In genomic region chr1:33163621-33164071, GRCh38 we compare ENCODE assay signal across 12 cellular contexts. TPM values are rescaled to one million over a fixed set of nuclear protein-coding genes. Genes with fewer than 3 reads are reported as not detected.
A peak's percentile ranks its signal among the peaks of the same experiment; 100 is the strongest.
DNase-seq lines count a peak whose midpoint lies in the region; ATAC-seq and TF ChIP-seq lines count a peak whose summit lies in the region.
"Had no signal": no experiment of that assay in that cellular context is flagged by ENCODE, and none has a peak within 500 bp of the region (broad histone marks: within the 10 kb centered on the region; RNA-seq: fewer than 3 reads in every experiment).

No MANE protein-coding gene starts in this region.

- no peak overlapping the region for H3K4me3 Mint-ChIP-seq in activated T-helper 17 cell treated with anti-CD3 and anti-CD28 coated beads, Interleukin-2, amount 50 U/mL, for 72 hours
- peak overlapping the region; percentile 55 for H3K4me3 Mint-ChIP-seq in glutamatergic neuron (ENCODE audit: unreplicated experiment)
- H3K4me3 Mint-ChIP-seq: stimulated activated naive B cell treated with anti-CD40 and anti-IgM and Interleukin-4, amounts not matched to agents 10 μg/mL and 1 μg/mL and 100 μg/mL, for 72 hours had no signal

- no peak for ATAC-seq in activated T-helper 17 cell treated with anti-CD3 and anti-CD28 coated beads, Interleukin-2, amount 50 U/mL, for 72 hours (replicated peaks)
- no peak for ATAC-seq in right lobe of liver
- no peak for ATAC-seq in GM19455 (IDR thresholded peaks at IDR 0.05; ENCODE audit: unreplicated experiment)
- no peak for ATAC-seq in HG02763 (IDR thresholded peaks at IDR 0.05; ENCODE audit: unreplicated experiment)
- ATAC-seq: stimulated activated naive B cell treated with anti-CD40 and anti-IgM and Interleukin-4, amounts not matched to agents 10 μg/mL and 1 μg/mL and 100 μg/mL, for 72 hours had no signal

- CTCF ChIA-PET in HEK293T (lab: Yijun Ruan, JAX) = interaction anchor here (0.6 kb wide), 1 partner anchor 16 kb away, joined by 3 read pairs; no protein-coding TSS in a partner anchor

- TF ChIP-seq POLR2A in right lobe of liver (IDR thresholded peaks at IDR 0.05) = no peak

- no peaks in the 10 kb centered on the region for H3K9me3 ChIP-seq in right lobe of liver
- H3K9me3 ChIP-seq: esophagus muscularis mucosa had no signal

- no peak for TF ChIP-seq CTCF in glutamatergic neuron (IDR thresholded peaks at IDR 0.05; ENCODE audit: partially characterized antibody, unreplicated experiment)
- no peak for TF ChIP-seq CTCF in right lobe of liver (IDR thresholded peaks at IDR 0.05)

- no peaks in the 10 kb centered on the region for H3K4me1 Mint-ChIP-seq in activated T-helper 17 cell treated with anti-CD3 and anti-CD28 coated beads, Interleukin-2, amount 50 U/mL, for 72 hours
- peaks cover 27% of the 10 kb centered on the region for H3K4me1 Mint-ChIP-seq in glutamatergic neuron (ENCODE audit: low read depth, unreplicated experiment)
- H3K4me1 Mint-ChIP-seq: stimulated activated naive B cell treated with anti-CD40 and anti-IgM and Interleukin-4, amounts not matched to agents 10 μg/mL and 1 μg/mL and 100 μg/mL, for 72 hours had no signal

- no peak overlapping the region for H3K27ac ChIP-seq in right lobe of liver
- H3K27ac ChIP-seq: esophagus muscularis mucosa had no signal

- H3K4me3 ChIP-seq in right lobe of liver = no peak overlapping the region
- H3K4me3 ChIP-seq: esophagus muscularis mucosa had no signal

- no peaks in the 10 kb centered on the region for H3K36me3 ChIP-seq in right lobe of liver

- peaks cover 21% of the 10 kb centered on the region for H3K36me3 Mint-ChIP-seq in activated T-helper 17 cell treated with anti-CD3 and anti-CD28 coated beads, Interleukin-2, amount 50 U/mL, for 72 hours (ENCODE audit: low read depth)
- peaks cover 15% of the 10 kb centered on the region for H3K36me3 Mint-ChIP-seq in glutamatergic neuron (ENCODE audit: unreplicated experiment)

- DNase-seq in HEK293T (ENCODE audit: extremely low spot score) (peak; percentile 53), glutamatergic neuron (no peak), retina (peak; percentile 37), right lobe of liver (no peak)
- DNase-seq in stimulated activated CD4-positive, alpha-beta T cell treated with anti-CD3 and anti-CD28 coated beads, Interleukin-2, amount 100 ng/mL, for 24 hours = no peak
- DNase-seq: stimulated activated CD4-positive, alpha-beta T cell treated with anti-CD3 and anti-CD28 coated beads, Interleukin-4, amount 100 ng/mL, for 24 hours; stimulated activated naive B cell treated with anti-CD40 and anti-IgM and Interleukin-4, amounts not matched to agents 10 μg/mL and 1 μg/mL and 100 μg/mL, for 72 hours; T-helper 9 cell had no signal

- H3K9me3 Mint-ChIP-seq in activated T-helper 17 cell treated with anti-CD3 and anti-CD28 coated beads, Interleukin-2, amount 50 U/mL, for 72 hours = no peaks in the 10 kb centered on the region
- peaks cover 20% of the 10 kb centered on the region for H3K9me3 Mint-ChIP-seq in glutamatergic neuron (ENCODE audit: unreplicated experiment)
- H3K9me3 Mint-ChIP-seq: stimulated activated naive B cell treated with anti-CD40 and anti-IgM and Interleukin-4, amounts not matched to agents 10 μg/mL and 1 μg/mL and 100 μg/mL, for 72 hours had no signal

- POLR2A ChIA-PET in HEK293T (lab: Yijun Ruan, JAX) = no interaction called here

- 62% methylated on average over 4 of the region's 8 CpGs for WGBS in right lobe of liver (ENCODE audit: insufficient coverage, low coverage, low lambda C conversion rate, missing lambda C conversion rate)

- H3K27me3 ChIP-seq in right lobe of liver = no peaks in the 10 kb centered on the region
- H3K27me3 ChIP-seq: esophagus muscularis mucosa had no signal

- intact Hi-C loops in right lobe of liver (cut with DNase I) = no loop called here

- peak overlapping the region; percentile 36 for H3K27ac Mint-ChIP-seq in activated T-helper 17 cell treated with anti-CD3 and anti-CD28 coated beads, Interleukin-2, amount 50 U/mL, for 72 hours
- H3K27ac Mint-ChIP-seq in glutamatergic neuron (ENCODE audit: unreplicated experiment) = no peak overlapping the region
- H3K27ac Mint-ChIP-seq: stimulated activated naive B cell treated with anti-CD40 and anti-IgM and Interleukin-4, amounts not matched to agents 10 μg/mL and 1 μg/mL and 100 μg/mL, for 72 hours had no signal

- no peaks in the 10 kb centered on the region for H3K4me1 ChIP-seq in right lobe of liver

- no peaks in the 10 kb centered on the region for H3K27me3 Mint-ChIP-seq in activated T-helper 17 cell treated with anti-CD3 and anti-CD28 coated beads, Interleukin-2, amount 50 U/mL, for 72 hours
- peaks cover 12% of the 10 kb centered on the region for H3K27me3 Mint-ChIP-seq in glutamatergic neuron (ENCODE audit: unreplicated experiment)
- H3K27me3 Mint-ChIP-seq: stimulated activated naive B cell treated with anti-CD40 and anti-IgM and Interleukin-4, amounts not matched to agents 10 μg/mL and 1 μg/mL and 100 μg/mL, for 72 hours had no signal

TF ChIP-seq in HEK293T, 16 proteins besides CTCF, POLR2A, EP300 and RAD21:
- TF ChIP-seq BHLHE40 (IDR thresholded peaks at IDR 0.05; ENCODE audit: borderline replicate concordance) (no peak), TARDBP (IDR thresholded peaks at IDR 0.05) (no peak), NFRKB (IDR thresholded peaks at IDR 0.05) (no peak), CTBP1 (IDR thresholded peaks at IDR 0.05; ENCODE audit: borderline replicate concordance) (no peak)
- TF ChIP-seq, protein P1, sequence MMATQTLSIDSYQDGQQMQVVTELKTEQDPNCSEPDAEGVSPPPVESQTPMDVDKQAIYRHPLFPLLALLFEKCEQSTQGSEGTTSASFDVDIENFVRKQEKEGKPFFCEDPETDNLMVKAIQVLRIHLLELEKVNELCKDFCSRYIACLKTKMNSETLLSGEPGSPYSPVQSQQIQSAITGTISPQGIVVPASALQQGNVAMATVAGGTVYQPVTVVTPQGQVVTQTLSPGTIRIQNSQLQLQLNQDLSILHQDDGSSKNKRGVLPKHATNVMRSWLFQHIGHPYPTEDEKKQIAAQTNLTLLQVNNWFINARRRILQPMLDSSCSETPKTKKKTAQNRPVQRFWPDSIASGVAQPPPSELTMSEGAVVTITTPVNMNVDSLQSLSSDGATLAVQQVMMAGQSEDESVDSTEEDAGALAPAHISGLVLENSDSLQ (IDR thresholded peaks at IDR 0.05) = peak; percentile 73

RNA-seq across cellular contexts. Expression of gene TRIM62, which starts 18.2 kb away (rescaled TPM):
- total RNA-seq in activated T-helper 17 cell treated with anti-CD3 and anti-CD28 coated beads, Interleukin-2, amount 50 U/mL, for 72 hours = 1 to 10 TPM; 4.3 to 6.5 TPM
- 95.7 TPM for total RNA-seq in glutamatergic neuron (ENCODE audit: unreplicated experiment)
- 1 to 10 TPM; 1.1 to 2.4 (median 1.7) TPM for total RNA-seq in right lobe of liver

Comparison
In these comparisons a context has a peak if more than half of its experiments do, and no peak if none do; other contexts are left out.
1. DNase-seq: peak in HEK293T (single experiment) and retina (single experiment); none in glutamatergic neuron (single experiment), stimulated activated CD4-positive, alpha-beta T cell treated with anti-CD3 and anti-CD28 coated beads, Interleukin-2, amount 100 ng/mL, for 24 hours (0 of 2) and right lobe of liver (0 of 3).
2. RNA of gene TRIM62, which starts 18.2 kb away (total RNA-seq): 95.7 TPM in glutamatergic neuron (single experiment); 4.3 to 6.5 TPM in activated T-helper 17 cell treated with anti-CD3 and anti-CD28 coated beads, Interleukin-2, amount 50 U/mL, for 72 hours and 1.1 to 2.4 TPM in right lobe of liver; every median in the first group is over 10 times any median in the second.